ENCODE assay signal across 34 cellular contexts in genomic region chr15:63837032-63837431, GRCh38.
"Had no signal": no experiment of that assay in that cellular context is flagged by ENCODE, and none has a peak within 500 bp of the region (broad histone marks: within the 10 kb centered on the region; RNA-seq: fewer than 3 reads in every experiment).

No MANE protein-coding gene starts in this region.

- ATAC-seq: activated CD8-positive, alpha-beta T cell treated with anti-CD3 and anti-CD28 coated beads, Interleukin-2, amount 10 ng/mL, durations not matched to agents 7 days and 5 days; Right ventricle myocardium inferior had no signal

- H3K36me3 ChIP-seq: brain microvascular endothelial cell, MG63 had no signal

- H3K27ac ChIP-seq: brain microvascular endothelial cell, PC-9, RWPE1 had no signal

- H3K9me3 ChIP-seq: MG63 had no signal

- H2AFZ ChIP-seq: PC-9 had no signal

- H3K27me3 ChIP-seq: brain microvascular endothelial cell had no signal

- DNase-seq: activated CD4-positive, alpha-beta T cell treated with anti-CD3 and anti-CD28 coated beads, Interleukin-2, amount 10 ng/mL, durations not matched to agents 24 days and 14 days; activated CD4-positive, alpha-beta T cell treated with anti-CD3 and anti-CD28 coated beads, Interleukin-2, amount 50 U/mL, for 48 hours; activated CD8-positive, alpha-beta memory T cell treated with anti-CD3 and anti-CD28 coated beads, Interleukin-2, amount 50 U/mL, for 48 hours; activated CD8-positive, alpha-beta T cell treated with anti-CD3 and anti-CD28 coated beads, Interleukin-2, amount 10 ng/mL, durations not matched to agents 7 days and 5 days; activated effector memory CD4-positive, alpha-beta T cell treated with Interleukin-2 at 50 U/mL for 16 hours; activated naive CD4-positive, alpha-beta T cell treated with anti-CD3 and anti-CD28 coated beads, Interleukin-2, amount 50 U/mL, for 16 hours; activated naive CD8-positive, alpha-beta T cell treated with anti-CD3 and anti-CD28 coated beads for 36 hours; activated T-cell treated with anti-CD3 and anti-CD28 coated beads, Interleukin-2, amount 50 U/mL, for 48 hours; amniotic stem cell; aorta; central memory CD4-positive, alpha-beta T cell; Kasumi-1; KG1; NCI-H1048; NCI-H1105 treated with DMSO at 0.1 percent for 48 hours; NCI-H1436 treated with DMSO at 0.1 percent for 48 hours; NCI-H187; NCI-H2029 treated with DMSO at 0.1 percent for 48 hours; NCI-H2107; NCI-H2171; NCI-H510A; NCI-H526; NCI-H748 treated with DMSO at 0.1 percent for 48 hours; NK-92 treated with Interleukin-12 subunit alpha and Interleukin-12 subunit beta, amount 100 ng/mL, for 24 hours; PC-9; SIG-M5; SW 1271; T-helper 1 cell; T1000 had no signal

- H3K4me2 ChIP-seq: PC-9 had no signal

- FAIRE-seq: RCC 7860 had no signal

- H3K4me3 ChIP-seq: MG63, PC-9 had no signal
